ENCODE assay signal across 8 cellular contexts in the genomic region with DNA sequence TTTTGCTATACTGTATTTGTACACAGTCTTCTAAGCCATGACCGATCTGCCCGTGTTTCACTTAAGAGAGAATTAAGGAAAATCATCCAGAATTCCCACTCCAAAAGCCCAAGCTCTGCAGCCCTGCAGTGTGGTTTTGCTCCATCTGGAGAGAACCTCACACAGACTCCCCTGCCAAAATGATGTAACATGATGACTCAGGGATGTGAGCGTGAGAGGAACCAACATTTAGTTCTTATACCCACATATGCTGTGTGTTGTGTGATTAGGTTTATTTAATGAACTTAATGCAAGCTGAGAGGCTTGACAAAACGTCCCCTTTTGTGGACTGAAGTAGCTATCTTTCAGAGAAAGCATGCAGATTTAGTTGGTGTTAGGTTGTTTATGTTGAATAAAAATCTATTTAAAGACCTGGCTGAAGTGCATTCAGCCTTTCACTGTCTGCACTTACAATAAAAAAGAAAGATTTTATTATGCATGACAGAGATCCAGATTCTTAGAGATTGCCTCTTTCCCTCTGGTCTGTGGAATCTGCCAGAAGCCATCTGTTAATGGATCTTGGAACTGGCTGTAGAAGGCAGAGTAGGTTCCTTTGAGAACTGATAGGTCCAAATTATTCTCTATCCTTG. TPM values are rescaled to one million over a fixed set of nuclear protein-coding genes. Genes with fewer than 3 reads are reported as not detected.
DNase-seq lines count a peak whose midpoint lies in the region; ATAC-seq, FAIRE-seq and TF ChIP-seq lines count a peak whose summit lies in the region.

No MANE protein-coding gene starts in this region.

- peak; percentile 91 for DNase-seq in ELR (ENCODE audit: low read depth)
- peak; percentile 26 for DNase-seq in NCI-H2107 (lab: John Stamatoyannopoulos, UW)
- peak; percentile 93 for DNase-seq in astrocyte of the spinal cord (ENCODE audit: low read depth, low spot score)
- DNase-seq in keratinocyte (ENCODE audit: low read depth, low spot score): peak; percentile 44
- peak; percentile 19 for DNase-seq in transverse colon
- DNase-seq in 8988T: no peak

- peak overlapping the region; percentile 91 for H3K4me2 ChIP-seq in keratinocyte (ENCODE audit: control insufficient read depth, extremely low read depth, insufficient read depth, low read depth, low read length)

- in situ Hi-C loops in astrocyte of the spinal cord (cut with HindIII; ENCODE audit: low sequenced_read_pairs) (no loop called here), transverse colon (cut with MboI; ENCODE audit: low pct_ligation_motif_present in 1 of 4, low pct_unique_long_range_greater_than_20kb in 1 of 4, low sequenced_read_pairs in 3 of 4) (no loop called here)

- H2AFZ ChIP-seq in keratinocyte (ENCODE audit: control insufficient read depth, low read length): no peak overlapping the region

- peaks cover 6% of the 10 kb centered on the region for H3K9me1 ChIP-seq in keratinocyte (ENCODE audit: control insufficient read depth, extremely low read depth, insufficient read depth, low read length)

- H3K4me1 ChIP-seq in keratinocyte (ENCODE audit: control insufficient read depth, extremely low read depth, insufficient read depth, low read length) (peaks cover 47% of the 10 kb centered on the region), transverse colon (peaks cover 17 to 47% (median 36%) of the 10 kb centered on the region in 4 donors)

- no peak for TF ChIP-seq EP300 in transverse colon (IDR thresholded peaks at IDR 0.05; ENCODE audit: low read depth)

- H3K27me3 ChIP-seq in keratinocyte (ENCODE audit: control insufficient read depth, extremely low read depth, insufficient read depth, low read length) (no peaks in the 10 kb centered on the region), transverse colon (no peaks in the 10 kb centered on the region)

- H3K27ac ChIP-seq in keratinocyte (ENCODE audit: control insufficient read depth, insufficient read depth, low read length) (peak overlapping the region; percentile 95), transverse colon (peak overlapping the region; percentile 35 to 77 (median 68))

- no peak for TF ChIP-seq POLR2A in transverse colon (IDR thresholded peaks at IDR 0.05)

- H4K20me1 ChIP-seq in keratinocyte (ENCODE audit: control insufficient read depth, extremely low read depth, insufficient read depth, low read length): peaks cover 20% of the 10 kb centered on the region

- H3K9me3 ChIP-seq in keratinocyte (ENCODE audit: control insufficient read depth, low read depth, low read length) (no peaks in the 10 kb centered on the region), transverse colon (no peaks in the 10 kb centered on the region)

- peaks cover 3 to 10% of the 10 kb centered on the region in 2 experiments for H3K36me3 ChIP-seq in keratinocyte (ENCODE audit: control insufficient read depth in 2 of 2, extremely low read depth in 1 of 2, insufficient read depth in 2 of 2, low read length in 2 of 2)
- no peaks in the 10 kb centered on the region for H3K36me3 ChIP-seq in transverse colon

- intact Hi-C loops in transverse colon (cut with DNase I; ENCODE audit: low total_unique reads): no loop called here

- H3K79me2 ChIP-seq in keratinocyte (ENCODE audit: control insufficient read depth, insufficient read depth, low read length): peaks cover 99% of the 10 kb centered on the region

- dilution Hi-C loops in keratinocyte (cut with MboI; ENCODE audit: extremely low pct_ligation_motif_present, low sequenced_read_pairs): no loop called here

- WGBS in transverse colon (ENCODE audit: low coverage in 1 of 2), 2 donors: 21 to 57% methylated on average over 3 to 4 of the region's 4 CpGs

- ATAC-seq in GM21619 (IDR thresholded peaks at IDR 0.05; ENCODE audit: unreplicated experiment) (no peak), HG03520 (IDR thresholded peaks at IDR 0.05; ENCODE audit: unreplicated experiment) (no peak)

- TF ChIP-seq CTCF in astrocyte of the spinal cord (IDR thresholded peaks at IDR 0.05; ENCODE audit: low read depth, low read length) (no peak), keratinocyte (optimal IDR thresholded peaks at IDR 0.05 in 1 of 3, IDR thresholded peaks at IDR 0.05 in 1 of 3, conservative IDR thresholded peaks at IDR 0.05 in 1 of 3; ENCODE audit: extremely low read depth in 1 of 3, insufficient read depth in 2 of 3, low read length in 3 of 3) (no peak), transverse colon (IDR thresholded peaks at IDR 0.05) (no peak)

- H3K9ac ChIP-seq in keratinocyte (ENCODE audit: control insufficient read depth, extremely low read depth, insufficient read depth, low read length): peak overlapping the region; percentile 72

- no peak overlapping the region for H3K4me3 ChIP-seq in astrocyte of the spinal cord (ENCODE audit: low read depth, low read length)
- peak overlapping the region in 2 of 3 experiments; percentile 51 to 58 for H3K4me3 ChIP-seq in keratinocyte (ENCODE audit: control insufficient read depth in 2 of 3, extremely low read depth in 1 of 3, insufficient read depth in 2 of 3, low read depth in 1 of 3, low read length in 3 of 3)
- no peak overlapping the region for H3K4me3 ChIP-seq in transverse colon

- peak; percentile 78 for FAIRE-seq in keratinocyte (lab: Jason Lieb, UNC)

RNA-seq across cellular contexts. Expression of a gene that starts 6.3 kb away (rescaled TPM):
- 23.7 to 46.4 TPM (median 24.3 TPM) in 3 replicates for polyA plus RNA-seq in keratinocyte
- polyA plus RNA-seq in keratinocyte (2011; ENCODE audit: low read depth): 51.4 TPM
- 30.8 and 55.3 TPM in 2 replicates for polyA plus RNA-seq in keratinocyte (2011; cell fraction: cytosol; rRNA removed)
- 34.4 and 46.0 TPM in 2 replicates for polyA plus RNA-seq in keratinocyte (2011; cell fraction: nucleus; rRNA removed)
- 28.7 and 31.5 TPM in 2 replicates for polyA plus RNA-seq in keratinocyte (2012; ENCODE audit: low replicate concordance)
- polyA minus RNA-seq in keratinocyte: 4.4 to 39.7 TPM (median 18.5 TPM) in 3 replicates
- polyA minus RNA-seq in keratinocyte (2011; cell fraction: cytosol; rRNA and poly(A)+ RNA removed): 29.9 TPM
- polyA minus RNA-seq in keratinocyte (2011; cell fraction: nucleus; rRNA and poly(A)+ RNA removed): 11.4 and 27.6 TPM in 2 replicates
- total RNA-seq in transverse colon: 10 to 100 TPM in 3 of 4 donors, 1 to 10 TPM in 1; 6.7 to 40.3 (median 23.7) TPM

Comparison
In these comparisons a context has a peak if more than half of its experiments do, and no peak if none do; other contexts are left out.
1. H3K4me3 ChIP-seq: peak in keratinocyte (2 of 3); none in astrocyte of the spinal cord (single experiment) and transverse colon (0 of 4).